In the genomic region with DNA sequence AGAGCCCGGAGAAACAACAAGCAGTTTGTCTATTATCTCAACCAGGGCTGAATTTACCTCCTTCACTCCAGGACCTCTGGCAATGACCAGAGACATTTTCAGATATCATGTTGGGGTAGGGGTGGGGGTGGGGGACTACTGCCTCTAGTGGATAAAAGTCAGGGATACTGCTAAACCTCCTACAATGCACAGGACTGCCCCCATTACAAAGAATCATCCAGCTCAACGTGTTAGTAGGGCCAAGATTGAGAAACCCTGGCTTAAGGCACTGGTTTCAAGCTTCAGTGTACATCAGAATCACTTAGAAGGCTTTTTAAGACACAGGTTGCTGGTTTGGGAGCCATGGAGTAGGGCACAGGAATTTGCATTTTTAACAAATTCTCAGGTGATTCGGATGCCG, we compare ENCODE assay signal across 13 cellular contexts.
A peak's percentile ranks its signal among the peaks of the same experiment; 100 is the strongest.
DNase-seq lines count a peak whose midpoint lies in the region; ATAC-seq, FAIRE-seq and TF ChIP-seq lines count a peak whose summit lies in the region.
"Had no signal": no experiment of that assay in that cellular context is flagged by ENCODE, and none has a peak within 500 bp of the region (broad histone marks: within the 10 kb centered on the region; RNA-seq: fewer than 3 reads in every experiment).

No MANE protein-coding gene starts in this region.

- H4K20me1 ChIP-seq in H9 (ENCODE audit: control insufficient read depth, insufficient read depth, insufficient read length): no peaks in the 10 kb centered on the region
- H4K20me1 ChIP-seq in HepG2 (ENCODE audit: insufficient read depth, low read length): no peaks in the 10 kb centered on the region
- H4K20me1 ChIP-seq: BLaER1 had no signal

- H3K27ac ChIP-seq in H9 (ENCODE audit: insufficient read length, low read depth, low read length) (no peak overlapping the region), HepG2 (ENCODE audit: extremely low read length, insufficient read depth, low read length) (peak overlapping the region; percentile 1)
- H3K27ac ChIP-seq: BLaER1 had no signal

- H2BK15ac ChIP-seq in H9 (ENCODE audit: low read depth, low read length): no peak overlapping the region

- H3K27me3 ChIP-seq in GM06990 (replicated peaks; ENCODE audit: control insufficient read depth, insufficient read depth, low read length) (no peaks in the 10 kb centered on the region), H9 (ENCODE audit: insufficient read depth, low read length) (no peaks in the 10 kb centered on the region), HepG2 (ENCODE audit: control insufficient read depth in 1 of 2, insufficient read depth in 2 of 2, low read length in 2 of 2) (no peaks in the 10 kb centered on the region), MG63 (no peaks in the 10 kb centered on the region)
- H3K27me3 ChIP-seq: BLaER1 had no signal

- no peak overlapping the region for H3T11ph ChIP-seq in H9 (ENCODE audit: low read length)

- ATAC-seq in WTC11: peak; percentile 72
- ATAC-seq in HepG2: peak; percentile 72
- ATAC-seq in HG02571 (IDR thresholded peaks at IDR 0.05; ENCODE audit: unreplicated experiment): no peak
- ATAC-seq: GM12878 had no signal

- H3K4me1 Mint-ChIP-seq in H9 (peaks cover 28 to 35% of the 10 kb centered on the region in 2 experiments), WTC11 (peaks cover 34% of the 10 kb centered on the region), nephron progenitor cell (peaks cover 7% of the 10 kb centered on the region)

- H3K23ac ChIP-seq in H9 (ENCODE audit: insufficient read length, low read depth, low read length): no peak overlapping the region

- H3K23me2 ChIP-seq in H9 (ENCODE audit: insufficient read length, low read depth, low read length, poor library complexity, severe bottlenecking): no peaks in the 10 kb centered on the region

- no peak overlapping the region for H2BK120ac ChIP-seq in H9 (ENCODE audit: low read depth, low read length, poor library complexity, severe bottlenecking)

- H3K79me2 ChIP-seq in H9 (ENCODE audit: insufficient read depth, low read length): no peaks in the 10 kb centered on the region
- no peaks in the 10 kb centered on the region for H3K79me2 ChIP-seq in HepG2 (ENCODE audit: insufficient read depth, low read length)

- POLR2A ChIA-PET in WTC11 (lab: Charles Lee) (no interaction called here), HepG2 (lab: Yijun Ruan, JAX) (interaction anchor here (1.4 kb wide), 1 partner anchor 191 kb away, joined by 3 read pairs; no protein-coding TSS in a partner anchor)

- TF ChIP-seq CTCF in GM06990 (IDR thresholded peaks at IDR 0.05; ENCODE audit: insufficient read depth, low read length, poor library complexity, severe bottlenecking) (peak; percentile 4), H9 (conservative IDR thresholded peaks at IDR 0.05) (peak; percentile 49; the same call in 2 of the 3 replicates), WTC11 (IDR thresholded peaks at IDR 0.05) (no peak), HepG2 (CRISPR knock-in tag; IDR thresholded peaks at IDR 0.05) (no peak), nephron progenitor cell (IDR thresholded peaks at IDR 0.05) (no peak)

- H3K36me3 Mint-ChIP-seq in H9 (ENCODE audit: insufficient read depth in 1 of 3, low read depth in 3 of 3): peaks cover 17 to 22% (median 18%) of the 10 kb centered on the region in 3 experiments
- H3K36me3 Mint-ChIP-seq in WTC11: peaks cover 23% of the 10 kb centered on the region
- peaks cover 87% of the 10 kb centered on the region for H3K36me3 Mint-ChIP-seq in nephron progenitor cell (ENCODE audit: low read depth)

- in situ Hi-C loops in HepG2 (cut with HindIII; ENCODE audit: extremely low pct_ligation_motif_present, low pct_unique_long_range_greater_than_20kb): no loop called here

- H3K79me1 ChIP-seq in H9 (ENCODE audit: insufficient read depth, low read depth, low read length, poor library complexity, severe bottlenecking): no peaks in the 10 kb centered on the region

- H2AK5ac ChIP-seq in H9 (ENCODE audit: insufficient read length, low read length): no peak overlapping the region

- TF ChIP-seq EP300 in HepG2 (IDR thresholded peaks at IDR 0.05; ENCODE audit: low read depth in 2 of 2, low read length in 2 of 2) (no peak), HepG2 (CRISPR knock-in tag; IDR thresholded peaks at IDR 0.05; ENCODE audit: borderline replicate concordance) (no peak)

- H2BK5ac ChIP-seq in H9 (ENCODE audit: insufficient read length, low read length): no peak overlapping the region

- no peak for TF ChIP-seq RAD21 in HepG2 (CRISPR knock-in tag; IDR thresholded peaks at IDR 0.05)

- no peak overlapping the region for H4K5ac ChIP-seq in H9 (ENCODE audit: insufficient read length, low read depth, low read length)

- no peak overlapping the region for H3K4ac ChIP-seq in H9 (ENCODE audit: low read depth, low read length)

- no peak for TF ChIP-seq POLR2A in HepG2 (IDR thresholded peaks at IDR 0.05; ENCODE audit: insufficient read depth in 1 of 2, low read depth in 2 of 2, low read length in 2 of 2)

- no peak overlapping the region for H3K14ac ChIP-seq in H9 (ENCODE audit: insufficient read depth, low read length)

- peak overlapping the region in 1 of 3 experiments; percentile 36; a peak in 1 of 7 replicates for H3K27ac Mint-ChIP-seq in H9
- no peak overlapping the region for H3K27ac Mint-ChIP-seq in WTC11
- H3K27ac Mint-ChIP-seq in nephron progenitor cell: no peak overlapping the region
- H3K27ac Mint-ChIP-seq: activated CD4-positive, alpha-beta T cell treated with anti-CD3 and anti-CD28 coated beads, Interleukin-2, amount 10 ng/mL, durations not matched to agents 24 days and 14 days had no signal

- no peaks in the 10 kb centered on the region for H3K9me3 ChIP-seq in H9 (ENCODE audit: control insufficient read depth, low read depth, low read length)
- peaks cover 13% of the 10 kb centered on the region for H3K9me3 ChIP-seq in HepG2 (ENCODE audit: low read length)
- H3K9me3 ChIP-seq in MG63: peaks cover 12% of the 10 kb centered on the region

- H3K9me3 Mint-ChIP-seq in H9: peaks cover 7 to 12% of the 10 kb centered on the region in 2 experiments
- H3K9me3 Mint-ChIP-seq in WTC11: peaks cover 21% of the 10 kb centered on the region
- peaks cover 40% of the 10 kb centered on the region for H3K9me3 Mint-ChIP-seq in nephron progenitor cell

- H2AFZ ChIP-seq in H9 (ENCODE audit: low read length) (no peak overlapping the region), HepG2 (ENCODE audit: low read length) (peak overlapping the region; percentile 62)

- no CpG with 5 or more reads among the region's 4 CpGs for WGBS in H9 (ENCODE audit: extremely low coverage, insufficient read length, low lambda C conversion rate)
- 77% methylated on average over 4 of the region's 4 CpGs for whole genome bisulfite sequencing in HepG2 (ENCODE audit: low lambda C conversion rate)

- BruUV-seq in HepG2 (replicated peaks; lab: Mats Ljungman, UMichigan): no TSS peak

- H3K9ac ChIP-seq in H9 (ENCODE audit: extremely low read depth, insufficient read length, low read length) (no peak overlapping the region), HepG2 (ENCODE audit: insufficient read depth, low read depth, low read length) (no peak overlapping the region)
- H3K9ac ChIP-seq: BLaER1 had no signal

- no peak overlapping the region for H3K56ac ChIP-seq in H9 (ENCODE audit: insufficient read length, low read depth, low read length)

- no peak overlapping the region for H3K18ac ChIP-seq in H9 (ENCODE audit: insufficient read length, low read depth, low read length)

- H3K4me3 ChIP-seq in GM06990 (replicated peaks; ENCODE audit: low read depth, low read length): no peak overlapping the region
- no peak overlapping the region for H3K4me3 ChIP-seq in HepG2 (replicated peaks in 1 of 3; ENCODE audit: insufficient read depth in 1 of 3, low read depth in 2 of 3, low read length in 3 of 3)
- H3K4me3 ChIP-seq in MG63: no peak overlapping the region
- H3K4me3 ChIP-seq: BLaER1, GM12878 had no signal

- no peaks in the 10 kb centered on the region for H3K36me3 ChIP-seq in GM06990 (ENCODE audit: control insufficient read depth, insufficient read depth, low read length)
- H3K36me3 ChIP-seq in HepG2 (replicated peaks in 1 of 2; ENCODE audit: control insufficient read depth in 1 of 2, insufficient read depth in 2 of 2, low read length in 2 of 2): no peaks in the 10 kb centered on the region
- no peaks in the 10 kb centered on the region; the same call in 1 of the 2 replicates for H3K36me3 ChIP-seq in MG63
- H3K36me3 ChIP-seq: BLaER1 had no signal

- DNase-seq in GM06990 (ENCODE audit: extremely low read depth, insufficient read length) (no peak), H9 (peak; percentile 37), WTC11 (ENCODE audit: low spot score) (no peak), HepG2 (ENCODE audit: low spot score) (no peak), MG63 (no peak), nephron progenitor cell (no peak)
- DNase-seq: effector memory CD4-positive, alpha-beta T cell; GOT3; kidney had no signal

- intact Hi-C loops in HepG2 (cut with micrococcal nuclease; ENCODE audit: unreplicated experiment): no loop called here

- H3K4me3 Mint-ChIP-seq in H9 (no peak overlapping the region), WTC11 (no peak overlapping the region), nephron progenitor cell (no peak overlapping the region)
- H3K4me3 Mint-ChIP-seq: activated CD4-positive, alpha-beta T cell treated with anti-CD3 and anti-CD28 coated beads, Interleukin-2, amount 10 ng/mL, durations not matched to agents 24 days and 14 days had no signal

- H4K91ac ChIP-seq in H9 (ENCODE audit: insufficient read length, low read depth, low read length): no peak overlapping the region

- H4K8ac ChIP-seq in H9 (replicated peaks; ENCODE audit: insufficient read length, low read depth, low read length): no peak overlapping the region

- H3K27me3 Mint-ChIP-seq in H9 (ENCODE audit: low read depth) (no peaks in the 10 kb centered on the region), WTC11 (ENCODE audit: low read depth) (no peaks in the 10 kb centered on the region; the same call in 1 of the 2 replicates), nephron progenitor cell (ENCODE audit: low read depth, poor library complexity) (no peaks in the 10 kb centered on the region)

- no peak overlapping the region for H2BK12ac ChIP-seq in H9 (ENCODE audit: insufficient read length, low read depth, low read length)

- H3K4me1 ChIP-seq in H9 (ENCODE audit: insufficient read depth, low read length): peaks cover 4% of the 10 kb centered on the region; the same call in 1 of the 2 replicates
- peaks cover 26% of the 10 kb centered on the region for H3K4me1 ChIP-seq in HepG2 (ENCODE audit: insufficient read depth, low read length)

- CTCF ChIA-PET in WTC11 (lab: Charles Lee): interaction anchor here (0.8 to 1.5 kb wide), 4 partner anchors 18 to 109 kb away, joined by 3 to 4 read pairs (median 3); no protein-coding TSS in a partner anchor
- CTCF ChIA-PET in HepG2 (lab: Yijun Ruan, JAX; ENCODE audit: low intra/inter-chr PET ratio, low total read pairs): no interaction called here

- H3K4me2 ChIP-seq in H9 (ENCODE audit: insufficient read depth, insufficient read length, low read length) (no peak overlapping the region), HepG2 (ENCODE audit: low read depth, low read length) (peak overlapping the region; percentile 18; the same call in 1 of the 2 replicates)
- H3K4me2 ChIP-seq: BLaER1 had no signal

- peak; percentile 30 for FAIRE-seq in HepG2 (lab: Jason Lieb, UNC)
- FAIRE-seq: GM12878, kidney had no signal

- no peak overlapping the region for H2BK20ac ChIP-seq in H9 (ENCODE audit: low read depth, low read length, poor library complexity, severe bottlenecking)

TF ChIP-seq in HepG2, 621 proteins besides CTCF, POLR2A, EP300 and RAD21 (continues in another document):
- TF ChIP-seq FOSL2 (CRISPR knock-in tag; IDR thresholded peaks at IDR 0.05): no peak
- TF ChIP-seq ZC3H13 (CRISPR knock-in tag; IDR thresholded peaks at IDR 0.05): no peak

Comparison
In these comparisons a context has a peak if more than half of its experiments do, and no peak if none do; other contexts are left out.
1. CTCF ChIP-seq: peak in GM06990 (single experiment) and H9 (single experiment); none in WTC11 (single experiment), HepG2 (single experiment) and nephron progenitor cell (single experiment).